In genomic region chr2:127293758-127294562, GRCh38 we compare ENCODE assay signal across 1 cellular context.
A peak's percentile ranks its signal among the peaks of the same experiment; 100 is the strongest.
TF ChIP-seq lines count a peak whose summit lies in the region.

ERCC3 (minus strand) TSS chr2:127294144; CDS start chr2:127294081, 63 bp downstream.

TF ChIP-seq in HepG2, 621 proteins besides CTCF, POLR2A, EP300 and RAD21 (continued from another document and continues in another):
- TF ChIP-seq SMAD9 (CRISPR knock-in tag; IDR thresholded peaks at IDR 0.05), result peak; percentile 45; the same call in 1 of the 2 replicates
- peak; percentile 94; the same call in 1 of the 2 replicates for TF ChIP-seq YEATS4 (CRISPR knock-in tag; IDR thresholded peaks at IDR 0.05; ENCODE audit: borderline replicate concordance)
- TF ChIP-seq TMF1 (CRISPR knock-in tag; IDR thresholded peaks at IDR 0.05; ENCODE audit: low read depth), result peak; percentile 54; the same call in 1 of the 2 replicates
- peak; percentile 56 for TF ChIP-seq ZNF317 (CRISPR knock-in tag; IDR thresholded peaks at IDR 0.05)
- no peak for TF ChIP-seq NBN (conservative IDR thresholded peaks at IDR 0.05)
- TF ChIP-seq ZFY (CRISPR knock-in tag; IDR thresholded peaks at IDR 0.05), result peak; percentile 99
- TF ChIP-seq FOSL2 (CRISPR knock-in tag; IDR thresholded peaks at IDR 0.05), result peak; percentile 57
- peak; percentile 47 for TF ChIP-seq PHF5A (CRISPR knock-in tag; IDR thresholded peaks at IDR 0.05; ENCODE audit: low read depth, unreplicated experiment)
- peak; percentile 99 for TF ChIP-seq KMT2B (CRISPR knock-in tag; IDR thresholded peaks at IDR 0.05)
- TF ChIP-seq ZNF280D (CRISPR knock-in tag; IDR thresholded peaks at IDR 0.05), result 0 out of 2 replicates have a peak, but pooled peaks have one; percentile 37
- TF ChIP-seq ZBTB14 (CRISPR knock-in tag; IDR thresholded peaks at IDR 0.05), result peak; percentile 18; the same call in 1 of the 2 replicates
- peak; percentile 63; the same call in 1 of the 2 replicates for TF ChIP-seq BCL6 (CRISPR knock-in tag; IDR thresholded peaks at IDR 0.05)
- TF ChIP-seq LBX2 (CRISPR knock-in tag; IDR thresholded peaks at IDR 0.05; ENCODE audit: borderline replicate concordance), result peak; percentile 79; the same call in 1 of the 2 replicates
- peak; percentile 93 for TF ChIP-seq ETV5 (CRISPR knock-in tag; IDR thresholded peaks at IDR 0.05; ENCODE audit: borderline replicate concordance)
- TF ChIP-seq ZSCAN9 (CRISPR knock-in tag; IDR thresholded peaks at IDR 0.05; ENCODE audit: borderline replicate concordance), result peak; percentile 82; the same call in 1 of the 2 replicates
- peak; percentile 97 for TF ChIP-seq ZNF160 (CRISPR knock-in tag; IDR thresholded peaks at IDR 0.05)
- no peak for TF ChIP-seq ARNT (IDR thresholded peaks at IDR 0.05)
- TF ChIP-seq ZNF841 (CRISPR knock-in tag; IDR thresholded peaks at IDR 0.05; ENCODE audit: borderline replicate concordance), result no peak
- peak; percentile 95; the same call in 1 of the 2 replicates for TF ChIP-seq ZNF737 (CRISPR knock-in tag; IDR thresholded peaks at IDR 0.05; ENCODE audit: borderline replicate concordance)
- TF ChIP-seq PTBP1 (IDR thresholded peaks at IDR 0.05; ENCODE audit: low read depth, low read length, poor library complexity, severe bottlenecking), result peak; percentile 43
- TF ChIP-seq ZNF788 (CRISPR knock-in tag; IDR thresholded peaks at IDR 0.05; ENCODE audit: borderline replicate concordance), result peak; percentile 97
- TF ChIP-seq MXI1 (IDR thresholded peaks at IDR 0.05; ENCODE audit: borderline replicate concordance, low read depth, low read length), result peak; percentile 64; the same call in 1 of the 3 replicates
- peak; percentile 74 for TF ChIP-seq FOXO1 (CRISPR knock-in tag; IDR thresholded peaks at IDR 0.05)
- TF ChIP-seq CBX5 (CRISPR knock-in tag; IDR thresholded peaks at IDR 0.05; ENCODE audit: borderline replicate concordance), result peak; percentile 84; the same call in 1 of the 2 replicates
- TF ChIP-seq HNF4A (CRISPR knock-in tag; IDR thresholded peaks at IDR 0.05), result peak; percentile 23; the same call in 1 of the 2 replicates
- TF ChIP-seq HINFP (CRISPR knock-in tag; IDR thresholded peaks at IDR 0.05; ENCODE audit: low read depth), result peak; percentile 88
- peak; percentile 63; the same call in 1 of the 2 replicates for TF ChIP-seq BORCS8-MEF2B (CRISPR knock-in tag; IDR thresholded peaks at IDR 0.05)
- peak; percentile 30; the same call in 1 of the 2 replicates for TF ChIP-seq TFE3 (CRISPR knock-in tag; IDR thresholded peaks at IDR 0.05)
- peak; percentile 81; the same call in 1 of the 2 replicates for TF ChIP-seq MTF1 (CRISPR knock-in tag; IDR thresholded peaks at IDR 0.05)
- TF ChIP-seq TOPORS (CRISPR knock-in tag; IDR thresholded peaks at IDR 0.05), result peak; percentile 21; the same call in 1 of the 2 replicates
- peak; percentile 89 for TF ChIP-seq HBP1 (CRISPR knock-in tag; IDR thresholded peaks at IDR 0.05; ENCODE audit: low read depth)
- no peak; the same call in 1 of the 2 replicates for TF ChIP-seq ZBTB10 (CRISPR knock-in tag; IDR thresholded peaks at IDR 0.05; ENCODE audit: borderline replicate concordance)
- 0 out of 2 replicates have a peak, but pooled peaks have one; percentile 17 for TF ChIP-seq HMG20A (CRISPR knock-in tag; IDR thresholded peaks at IDR 0.05; ENCODE audit: borderline replicate concordance)
- TF ChIP-seq KLF16 (CRISPR knock-in tag; IDR thresholded peaks at IDR 0.05), result peak in 1 of 2 experiments; percentile 90; a peak in 2 of 4 replicates
- TF ChIP-seq TARDBP (CRISPR knock-in tag; IDR thresholded peaks at IDR 0.05), result peak; percentile 49; the same call in 1 of the 2 replicates
- TF ChIP-seq SP1 (IDR thresholded peaks at IDR 0.05), result no peak
- 0 out of 2 replicates have a peak, but pooled peaks have one; percentile 62 for TF ChIP-seq SP1 (CRISPR knock-in tag; IDR thresholded peaks at IDR 0.05)
- TF ChIP-seq SMARCC2 (IDR thresholded peaks at IDR 0.05), result no peak
- TF ChIP-seq HES4 (CRISPR knock-in tag; IDR thresholded peaks at IDR 0.05; ENCODE audit: borderline replicate concordance), result peak; percentile 93
- TF ChIP-seq ZNF567 (CRISPR knock-in tag; IDR thresholded peaks at IDR 0.05; ENCODE audit: borderline replicate concordance), result peak; percentile 96; the same call in 1 of the 2 replicates
- TF ChIP-seq ZNF276 (CRISPR knock-in tag; IDR thresholded peaks at IDR 0.05; ENCODE audit: low read depth), result peak; percentile 59; the same call in 1 of the 2 replicates
- TF ChIP-seq ZNF879 (CRISPR knock-in tag; IDR thresholded peaks at IDR 0.05), result peak; percentile 84; the same call in 1 of the 2 replicates
- TF ChIP-seq ELF1 (CRISPR knock-in tag; IDR thresholded peaks at IDR 0.05), result peak; percentile 95
- TF ChIP-seq FOXJ3 (CRISPR knock-in tag; IDR thresholded peaks at IDR 0.05; ENCODE audit: borderline replicate concordance), result peak; percentile 51; the same call in 1 of the 2 replicates
- peak; percentile 50 for TF ChIP-seq ZNF605 (CRISPR knock-in tag; IDR thresholded peaks at IDR 0.05)
- peak; percentile 77 for TF ChIP-seq TFDP1 (CRISPR knock-in tag; IDR thresholded peaks at IDR 0.05; ENCODE audit: borderline replicate concordance)
